15 cellular contexts compared by ENCODE assay signal in the genomic region with DNA sequence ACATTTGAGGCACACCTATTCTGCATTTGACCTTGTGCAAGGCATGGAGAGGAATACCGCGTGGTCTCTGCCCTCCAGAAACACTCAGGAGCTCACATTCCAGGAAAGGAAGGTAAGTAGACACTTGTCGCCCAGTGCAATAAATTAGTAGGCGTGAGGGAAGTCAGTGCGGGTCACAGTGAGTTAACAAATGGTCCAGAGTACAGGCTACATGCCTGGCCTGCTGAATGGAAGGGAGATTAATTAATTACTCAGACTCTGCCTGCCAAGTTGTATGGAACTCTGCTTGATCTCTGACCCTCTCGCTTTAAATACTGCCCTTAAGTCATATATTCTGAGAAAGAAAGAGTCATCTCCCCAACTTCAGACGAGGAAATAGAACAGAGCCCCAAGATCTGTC.
"Had no signal": no experiment of that assay in that cellular context is flagged by ENCODE, and none has a peak within 500 bp of the region (broad histone marks: within the 10 kb centered on the region; RNA-seq: fewer than 3 reads in every experiment).

No MANE protein-coding gene starts in this region.

- DNase-seq: activated CD4-positive, alpha-beta T cell treated with anti-CD3 and anti-CD28 coated beads for 4 hours; activated CD8-positive, alpha-beta T cell treated with anti-CD3 and anti-CD28 coated beads for 36 hours; activated effector memory CD4-positive, alpha-beta T cell treated with anti-CD3 and anti-CD28 coated beads, Interleukin-2, amount 50 U/mL, for 16 hours; activated T-cell treated with anti-CD3 and anti-CD28 coated beads, Interleukin-2, amount 50 U/mL, for 48 hours; caudate nucleus; esophagus squamous epithelium; lower lobe of right lung; naive thymus-derived CD4-positive, alpha-beta T cell; nucleus accumbens; spleen; T-helper 2 cell; trophoblast cell had no signal

- H3K27me3 Mint-ChIP-seq: activated CD8-positive, alpha-beta T cell treated with anti-CD3 and anti-CD28 coated beads for 36 hours had no signal

- H3K4me1 Mint-ChIP-seq: naive thymus-derived CD4-positive, alpha-beta T cell had no signal

- H3K4me3 Mint-ChIP-seq: activated CD8-positive, alpha-beta T cell treated with anti-CD3 and anti-CD28 coated beads for 36 hours; naive thymus-derived CD4-positive, alpha-beta T cell; stimulated activated naive CD8-positive, alpha-beta T cell treated with anti-CD3 and anti-CD28 coated beads, Interleukin-15, Interleukin-2, amounts not matched to agents 100 ng/mL and 50 ng/mL, for 24 hours; WTC11 had no signal

- H3K9me3 Mint-ChIP-seq: activated CD8-positive, alpha-beta T cell treated with anti-CD3 and anti-CD28 coated beads for 36 hours; activated naive CD4-positive, alpha-beta T cell treated with anti-CD3 and anti-CD28 coated beads, Interleukin-2, amount 50 U/mL, for 72 hours; stimulated activated naive CD8-positive, alpha-beta T cell treated with anti-CD3 and anti-CD28 coated beads, Interleukin-15, Interleukin-2, amounts not matched to agents 100 ng/mL and 50 ng/mL, for 24 hours; WTC11 had no signal

- H3K27ac Mint-ChIP-seq: activated CD8-positive, alpha-beta T cell treated with anti-CD3 and anti-CD28 coated beads for 36 hours; activated naive CD4-positive, alpha-beta T cell treated with anti-CD3 and anti-CD28 coated beads, Interleukin-2, amount 50 U/mL, for 72 hours; naive thymus-derived CD4-positive, alpha-beta T cell; stimulated activated naive CD8-positive, alpha-beta T cell treated with anti-CD3 and anti-CD28 coated beads, Interleukin-15, Interleukin-2, amounts not matched to agents 100 ng/mL and 50 ng/mL, for 24 hours; WTC11 had no signal

- H3K36me3 Mint-ChIP-seq: activated naive CD4-positive, alpha-beta T cell treated with anti-CD3 and anti-CD28 coated beads, Interleukin-2, amount 50 U/mL, for 72 hours; naive thymus-derived CD4-positive, alpha-beta T cell; WTC11 had no signal
